In genomic region chr7:46356365-46356764, GRCh38 we compare ENCODE assay signal across 29 cellular contexts.
"Had no signal": no experiment of that assay in that cellular context is flagged by ENCODE, and none has a peak within 500 bp of the region (broad histone marks: within the 10 kb centered on the region; RNA-seq: fewer than 3 reads in every experiment).

No MANE protein-coding gene starts in this region.

- H3K4me1 ChIP-seq: left lung, lower lobe of right lung, right atrium auricular region, right lobe of liver, stomach, testis, thyroid gland, transverse colon, upper lobe of left lung, vagina had no signal

- H3K27ac ChIP-seq: left lung, lower lobe of right lung, neural progenitor cell, neutrophil, right atrium auricular region, right lobe of liver, skin epidermis, stomach, testis, thyroid gland, transverse colon, upper lobe of left lung, vagina had no signal

- H3K36me3 ChIP-seq: left lung, lower lobe of right lung, neural progenitor cell, neutrophil, right atrium auricular region, right lobe of liver, stomach, thyroid gland, transverse colon, upper lobe of left lung, vagina had no signal

- H3K9me3 ChIP-seq: left lung, lower lobe of right lung, neutrophil, right lobe of liver, stomach, testis, thyroid gland, transverse colon, upper lobe of left lung, vagina had no signal

- DNase-seq: hypothalamus; immature natural killer cell; kidney; left colon; left lung; lower lobe of right lung; mammary epithelial cell; mesenchymal stem cell; naive B cell; natural killer cell; nephron progenitor cell; occipital lobe; right lobe of liver; stimulated activated CD4-positive, alpha-beta T cell treated with anti-CD3 and anti-CD28 coated beads, Interleukin-12 subunit alpha, Interleukin-12 subunit beta, amount 100 ng/mL, for 4 hours; stimulated activated CD4-positive, alpha-beta T cell treated with anti-CD3 and anti-CD28 coated beads, Interleukin-15, amount 100 ng/mL, for 24 hours; stimulated activated CD4-positive, alpha-beta T cell treated with anti-CD3 and anti-CD28 coated beads, Interleukin-2, amount 100 ng/mL, for 24 hours; stimulated activated CD4-positive, alpha-beta T cell treated with anti-CD3 and anti-CD28 coated beads, Interleukin-4, amount 100 ng/mL, for 1 hour; stimulated activated naive B cell treated with anti-CD40 and anti-IgM and Interleukin-4, amounts not matched to agents 10 μg/mL and 1 μg/mL and 100 μg/mL, for 72 hours; stimulated activated naive CD8-positive, alpha-beta T cell treated with anti-CD3 and anti-CD28 coated beads, Interleukin-15, Interleukin-2, amounts not matched to agents 100 U/mL and 50 U/mL, for 24 hours; stomach; testis; thyroid gland; transverse colon; upper lobe of left lung had no signal

- H3K4me3 ChIP-seq: left lung, lower lobe of right lung, neural progenitor cell, right atrium auricular region, right lobe of liver, skin epidermis, stomach, testis, thyroid gland, transverse colon, upper lobe of left lung, vagina had no signal

- ATAC-seq: left colon; left lung; lower lobe of right lung; natural killer cell; right lobe of liver; stimulated activated naive B cell treated with anti-CD40 and anti-IgM and Interleukin-4, amounts not matched to agents 10 μg/mL and 1 μg/mL and 100 μg/mL, for 72 hours; stimulated activated naive CD8-positive, alpha-beta T cell treated with anti-CD3 and anti-CD28 coated beads, Interleukin-15, Interleukin-2, amounts not matched to agents 100 U/mL and 50 U/mL, for 24 hours had no signal

- H3K27me3 ChIP-seq: left lung, neural progenitor cell, neutrophil, right atrium auricular region, right lobe of liver, stomach, testis, thyroid gland, transverse colon, upper lobe of left lung, vagina had no signal
